8 cellular contexts compared by ENCODE assay signal in the genomic region with DNA sequence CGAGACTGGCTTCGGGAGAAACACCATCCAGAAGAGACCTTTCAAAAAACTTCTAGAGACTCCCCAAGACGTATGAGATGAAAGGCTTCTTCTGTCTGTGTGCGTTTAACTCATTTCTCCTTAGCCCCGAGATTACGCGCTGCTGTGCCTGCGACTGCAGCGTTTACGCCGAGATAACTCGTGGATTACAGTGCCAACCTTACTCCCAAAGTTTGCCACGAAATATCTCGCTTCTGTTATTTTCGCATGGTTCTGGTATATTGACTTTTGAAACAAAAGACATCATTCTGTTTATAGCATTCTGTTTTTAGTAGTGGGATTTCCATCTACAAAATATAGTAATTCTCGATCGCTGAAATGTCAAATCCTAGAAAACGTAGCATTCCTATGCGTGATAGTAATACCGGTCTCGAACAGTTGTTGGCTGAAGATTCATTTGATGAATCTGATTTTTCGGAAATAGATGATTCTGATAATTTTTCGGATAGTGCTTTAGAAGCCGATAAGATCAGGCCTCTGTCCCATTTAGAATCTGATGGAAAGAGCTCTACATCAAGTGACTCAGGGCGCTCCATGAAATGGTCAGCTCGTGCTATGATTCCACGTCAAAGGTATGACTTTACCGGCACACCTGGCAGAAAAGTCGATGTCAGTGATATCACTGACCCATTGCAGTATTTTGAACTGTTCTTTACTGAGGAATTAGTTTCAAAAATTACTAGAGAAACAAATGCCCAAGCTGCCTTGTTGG. TPM values are rescaled to one million over a fixed set of nuclear protein-coding genes. Genes with fewer than 3 reads are reported as not detected.
DNase-seq lines count a peak whose midpoint lies in the region; ATAC-seq and TF ChIP-seq lines count a peak whose summit lies in the region.

No MANE protein-coding gene starts in this region.

- peaks cover 19% of the 10 kb centered on the region; the same call in 1 of the 2 replicates for H3K9me3 ChIP-seq in SU-DHL-6 (ENCODE audit: insufficient read depth, low read length)

- H3K27ac ChIP-seq in SU-DHL-6 (ENCODE audit: low read depth, low read length): peak overlapping the region; percentile 33

- no peaks in the 10 kb centered on the region for H3K27me3 ChIP-seq in SU-DHL-6 (ENCODE audit: low read length)

- H4K20me1 ChIP-seq in SU-DHL-6 (ENCODE audit: low read depth, low read length): 0 out of 2 replicates have a peak, but pooled peaks cover 3% of the 10 kb centered on the region

- peak overlapping the region; percentile 69 for H3K9ac ChIP-seq in SU-DHL-6 (ENCODE audit: low read length)

- peak overlapping the region; percentile 61 for H3K4me2 ChIP-seq in SU-DHL-6 (ENCODE audit: low read depth, low read length, poor library complexity, severe bottlenecking)

- H3K4me3 ChIP-seq in SU-DHL-6 (ENCODE audit: insufficient read depth, low read length, poor library complexity, severe bottlenecking): peak overlapping the region; percentile 58
- peak overlapping the region; percentile 99 for H3K4me3 ChIP-seq in retinal pigment epithelial cell (ENCODE audit: low read length)

- ATAC-seq in GM19395 (IDR thresholded peaks at IDR 0.05; ENCODE audit: unreplicated experiment) (peak; percentile 27), Right ventricle myocardium superior (ENCODE audit: poor library complexity) (peak; percentile 44), GM21619 (IDR thresholded peaks at IDR 0.05; ENCODE audit: unreplicated experiment) (no peak), GM21786 (IDR thresholded peaks at IDR 0.05; ENCODE audit: unreplicated experiment) (no peak)

- H3F3A ChIP-seq in SU-DHL-6 (ENCODE audit: insufficient read depth): no peaks in the 10 kb centered on the region

- DNase-seq in Right ventricle myocardium superior: no peak
- DNase-seq in retinal pigment epithelial cell (ENCODE audit: low read depth): no peak
- DNase-seq in posterior vena cava (ENCODE audit: low spot score): no peak
- no peak for DNase-seq in NK-92 (lab: John Stamatoyannopoulos, UW; ENCODE audit: unreplicated experiment)

- H3K9me2 ChIP-seq in SU-DHL-6 (replicated peaks; ENCODE audit: insufficient read depth, low read length): no peaks in the 10 kb centered on the region

- intact Hi-C loops in Right ventricle myocardium superior (cut with DNase I): loop anchor here (5.0 kb wide), 1 partner anchor 125 kb away; a partner anchor contains a TSS
- intact Hi-C loops in posterior vena cava (cut with DNase I): loop anchor here in 1 of 2 donors (10.0 kb wide), 1 partner anchor 122 kb away; a partner anchor contains a TSS

- peak overlapping the region; percentile 58 for H2AFZ ChIP-seq in SU-DHL-6 (ENCODE audit: low read depth, low read length, severe bottlenecking)

- H3K79me2 ChIP-seq in SU-DHL-6 (ENCODE audit: insufficient read depth, low read length): peaks cover 43% of the 10 kb centered on the region

- H3K36me3 ChIP-seq in SU-DHL-6 (ENCODE audit: low read length): peaks cover 8% of the 10 kb centered on the region

- TF ChIP-seq CTCF in SU-DHL-6 (IDR thresholded peaks at IDR 0.05; ENCODE audit: insufficient read depth, low read length, poor library complexity, severe bottlenecking) (no peak), retinal pigment epithelial cell (conservative IDR thresholded peaks at IDR 0.05; ENCODE audit: low read depth, low read length) (no peak)

RNA-seq across cellular contexts. Expression of a gene that starts 0.5 kb away (rescaled TPM):
- total RNA-seq in Right ventricle myocardium superior: 1.3 TPM
- total RNA-seq in posterior vena cava: 1 to 10 TPM; 1.2 to 1.4 TPM

RNA-seq across cellular contexts. Expression of a gene that starts 0.7 kb away (rescaled TPM):
- total RNA-seq in Right ventricle myocardium superior (59.3 TPM), posterior vena cava (10 to 100 TPM; 57.1 to 62.6 TPM)

Comparison
In these comparisons a context has a peak if more than half of its experiments do, and no peak if none do; other contexts are left out.
1. ATAC-seq: peak in GM19395 (single experiment) and Right ventricle myocardium superior (single experiment); none in GM21619 (single experiment) and GM21786 (single experiment).